1 cellular context compared by ENCODE assay signal in the genomic region with DNA sequence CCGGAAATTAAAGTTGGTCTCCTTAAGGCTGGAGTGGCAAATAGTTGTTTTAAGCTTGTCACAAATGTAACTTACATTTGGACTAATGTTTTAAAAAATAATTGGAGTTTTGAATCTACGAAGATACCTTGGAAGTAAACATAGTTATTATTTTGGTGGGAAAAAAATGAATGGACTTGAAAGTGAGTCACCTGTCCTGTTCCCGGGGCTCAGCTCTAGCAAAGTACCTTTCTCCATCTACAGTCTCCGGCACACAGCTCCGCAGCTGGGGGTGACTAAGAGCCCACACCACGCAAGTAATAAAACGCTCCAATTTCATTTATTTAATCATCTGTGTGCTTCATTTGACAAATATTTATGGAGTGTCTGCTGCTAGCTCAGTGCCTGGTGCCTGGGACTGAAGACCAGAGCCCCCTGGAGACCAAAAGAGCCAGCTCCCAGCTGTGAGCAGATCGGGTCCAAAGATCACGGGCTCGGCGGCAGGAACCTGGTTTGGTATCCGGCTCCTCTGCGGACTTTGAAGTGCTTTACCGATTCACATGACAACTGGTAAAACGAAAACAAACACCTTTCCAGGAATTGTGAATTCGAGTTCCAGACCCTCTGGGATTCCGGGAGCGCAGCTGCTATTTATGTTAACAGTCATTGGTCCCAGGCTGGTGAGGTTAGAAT.
A peak's percentile ranks its signal among the peaks of the same experiment; 100 is the strongest.
TF ChIP-seq lines count a peak whose summit lies in the region.

No MANE protein-coding gene starts in this region.

TF ChIP-seq in HepG2, 621 proteins besides CTCF, POLR2A, EP300 and RAD21 (continued from another document):
- no peak for TF ChIP-seq YY1 (IDR thresholded peaks at IDR 0.05; ENCODE audit: insufficient read depth, insufficient replicate concordance, low read depth, low read length)
- TF ChIP-seq, protein P1, sequence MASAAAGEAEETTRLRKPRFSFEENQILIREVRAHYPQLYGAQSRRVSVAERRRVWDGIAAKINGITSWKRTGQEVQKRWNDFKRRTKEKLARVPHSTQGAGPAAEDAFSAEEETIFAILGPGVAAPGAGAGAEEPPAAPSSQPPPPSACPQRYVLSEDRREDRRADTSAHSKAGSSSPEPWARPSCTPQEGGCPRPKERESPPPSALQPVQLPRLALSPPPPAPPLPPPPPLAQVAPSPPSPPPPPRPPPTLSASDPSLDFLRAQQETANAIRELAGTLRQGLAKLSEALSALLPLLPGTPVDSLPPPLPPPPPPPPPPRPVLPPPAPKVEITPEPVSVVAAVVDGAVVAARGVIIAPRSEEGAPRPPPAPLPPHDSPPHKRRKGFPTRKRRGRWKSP (CRISPR knock-in tag; IDR thresholded peaks at IDR 0.05), result peak; percentile 44; the same call in 1 of the 2 replicates
- TF ChIP-seq ZNF572 (CRISPR knock-in tag; IDR thresholded peaks at IDR 0.05), result no peak
- TF ChIP-seq ZNF660 (CRISPR knock-in tag; IDR thresholded peaks at IDR 0.05; ENCODE audit: borderline replicate concordance, low read depth), result no peak
- TF ChIP-seq ZBTB20 (CRISPR knock-in tag; IDR thresholded peaks at IDR 0.05; ENCODE audit: borderline replicate concordance, low read depth), result peak; percentile 60; the same call in 1 of the 2 replicates
- TF ChIP-seq, protein P2, sequence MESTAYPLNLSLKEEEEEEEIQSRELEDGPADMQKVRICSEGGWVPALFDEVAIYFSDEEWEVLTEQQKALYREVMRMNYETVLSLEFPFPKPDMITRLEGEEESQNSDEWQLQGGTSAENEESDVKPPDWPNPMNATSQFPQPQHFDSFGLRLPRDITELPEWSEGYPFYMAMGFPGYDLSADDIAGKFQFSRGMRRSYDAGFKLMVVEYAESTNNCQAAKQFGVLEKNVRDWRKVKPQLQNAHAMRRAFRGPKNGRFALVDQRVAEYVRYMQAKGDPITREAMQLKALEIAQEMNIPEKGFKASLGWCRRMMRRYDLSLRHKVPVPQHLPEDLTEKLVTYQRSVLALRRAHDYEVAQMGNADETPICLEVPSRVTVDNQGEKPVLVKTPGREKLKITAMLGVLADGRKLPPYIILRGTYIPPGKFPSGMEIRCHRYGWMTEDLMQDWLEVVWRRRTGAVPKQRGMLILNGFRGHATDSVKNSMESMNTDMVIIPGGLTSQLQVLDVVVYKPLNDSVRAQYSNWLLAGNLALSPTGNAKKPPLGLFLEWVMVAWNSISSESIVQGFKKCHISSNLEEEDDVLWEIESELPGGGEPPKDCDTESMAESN (CRISPR knock-in tag; conservative IDR thresholded peaks at IDR 0.05), result peak; percentile 27; the same call in 1 of the 2 replicates
- TF ChIP-seq RFXAP (CRISPR knock-in tag; IDR thresholded peaks at IDR 0.05; ENCODE audit: borderline replicate concordance), result 0 out of 2 replicates have a peak, but pooled peaks have one; percentile 58
- TF ChIP-seq HOXA3 (CRISPR knock-in tag; IDR thresholded peaks at IDR 0.05), result peak; percentile 73
- TF ChIP-seq, protein P3, sequence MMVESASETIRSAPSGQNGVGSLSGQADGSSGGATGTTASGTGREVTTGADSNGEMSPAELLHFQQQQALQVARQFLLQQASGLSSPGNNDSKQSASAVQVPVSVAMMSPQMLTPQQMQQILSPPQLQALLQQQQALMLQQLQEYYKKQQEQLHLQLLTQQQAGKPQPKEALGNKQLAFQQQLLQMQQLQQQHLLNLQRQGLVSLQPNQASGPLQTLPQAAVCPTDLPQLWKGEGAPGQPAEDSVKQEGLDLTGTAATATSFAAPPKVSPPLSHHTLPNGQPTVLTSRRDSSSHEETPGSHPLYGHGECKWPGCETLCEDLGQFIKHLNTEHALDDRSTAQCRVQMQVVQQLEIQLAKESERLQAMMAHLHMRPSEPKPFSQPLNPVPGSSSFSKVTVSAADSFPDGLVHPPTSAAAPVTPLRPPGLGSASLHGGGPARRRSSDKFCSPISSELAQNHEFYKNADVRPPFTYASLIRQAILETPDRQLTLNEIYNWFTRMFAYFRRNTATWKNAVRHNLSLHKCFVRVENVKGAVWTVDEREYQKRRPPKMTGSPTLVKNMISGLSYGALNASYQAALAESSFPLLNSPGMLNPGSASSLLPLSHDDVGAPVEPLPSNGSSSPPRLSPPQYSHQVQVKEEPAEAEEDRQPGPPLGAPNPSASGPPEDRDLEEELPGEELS (CRISPR knock-in tag; IDR thresholded peaks at IDR 0.05), result peak; percentile 87
